ENCODE assay signal across 21 cellular contexts in genomic region chr15:38522922-38523321, GRCh38. TPM values are rescaled to one million over a fixed set of nuclear protein-coding genes. Genes with fewer than 3 reads are reported as not detected.
A peak's percentile ranks its signal among the peaks of the same experiment; 100 is the strongest.
DNase-seq lines count a peak whose midpoint lies in the region; ATAC-seq and TF ChIP-seq lines count a peak whose summit lies in the region.
"Had no signal": no experiment of that assay in that cellular context is flagged by ENCODE, and none has a peak within 500 bp of the region (broad histone marks: within the 10 kb centered on the region; RNA-seq: fewer than 3 reads in every experiment).

No MANE protein-coding gene starts in this region.

- peaks cover 40% of the 10 kb centered on the region for H3K4me1 Mint-ChIP-seq in T-helper 2 cell treated with Interferon-gamma antibody and Interleukin-4, amounts not matched to agents 5 μg/mL and 100 μg/mL, for 36 hours (ENCODE audit: low read depth)
- peaks cover 58% of the 10 kb centered on the region for H3K4me1 Mint-ChIP-seq in activated T-helper 1 cell treated with anti-CD3 and anti-CD28 coated beads, Interleukin-12 subunit alpha, Interleukin-12 subunit beta, Interleukin-2, Interleukin-4 antibody, amounts not matched to agents 30 ng/mL and 10 ng/mL and 1 ng/mL, durations not matched to agents 14 hours and 24 hours and 36 hours (ENCODE audit: low read depth)
- H3K4me1 Mint-ChIP-seq in naive thymus-derived CD8-positive, alpha-beta T cell: peaks cover 28 to 60% (median 52%) of the 10 kb centered on the region in 4 donors
- H3K4me1 Mint-ChIP-seq in HFFc6 (ENCODE audit: low read depth): peaks cover 48% of the 10 kb centered on the region

- H3K9me3 Mint-ChIP-seq in T-helper 2 cell treated with Interferon-gamma antibody and Interleukin-4, amounts not matched to agents 5 μg/mL and 100 μg/mL, for 36 hours: no peaks in the 10 kb centered on the region
- H3K9me3 Mint-ChIP-seq in activated T-helper 1 cell treated with anti-CD3 and anti-CD28 coated beads, Interleukin-12 subunit alpha, Interleukin-12 subunit beta, Interleukin-2, Interleukin-4 antibody, amounts not matched to agents 30 ng/mL and 10 ng/mL and 1 ng/mL, durations not matched to agents 14 hours and 24 hours and 36 hours: no peaks in the 10 kb centered on the region
- H3K9me3 Mint-ChIP-seq in naive thymus-derived CD8-positive, alpha-beta T cell: no peaks in the 10 kb centered on the region
- H3K9me3 Mint-ChIP-seq in HFFc6: no peaks in the 10 kb centered on the region
- H3K9me3 Mint-ChIP-seq: naive B cell, WTC11 had no signal

- TF ChIP-seq CTCF in HFFc6 (IDR thresholded peaks at IDR 0.05): no peak

- H3K27me3 Mint-ChIP-seq in T-helper 2 cell treated with Interferon-gamma antibody and Interleukin-4, amounts not matched to agents 5 μg/mL and 100 μg/mL, for 36 hours (ENCODE audit: low read depth): no peaks in the 10 kb centered on the region
- H3K27me3 Mint-ChIP-seq in activated T-helper 1 cell treated with anti-CD3 and anti-CD28 coated beads, Interleukin-12 subunit alpha, Interleukin-12 subunit beta, Interleukin-2, Interleukin-4 antibody, amounts not matched to agents 30 ng/mL and 10 ng/mL and 1 ng/mL, durations not matched to agents 14 hours and 24 hours and 36 hours (ENCODE audit: insufficient read depth): no peaks in the 10 kb centered on the region
- no peaks in the 10 kb centered on the region for H3K27me3 Mint-ChIP-seq in naive thymus-derived CD8-positive, alpha-beta T cell
- no peaks in the 10 kb centered on the region; the same call in 1 of the 2 replicates for H3K27me3 Mint-ChIP-seq in HFFc6 (ENCODE audit: insufficient read depth)
- H3K27me3 Mint-ChIP-seq: naive B cell had no signal

- no peak for DNase-seq in T-helper 2 cell treated with Interferon-gamma antibody and Interleukin-4, amounts not matched to agents 5 μg/mL and 100 μg/mL, for 36 hours (ENCODE audit: low spot score)
- DNase-seq in T-helper 2 cell (no peak), NCI-H748 (lab: John Stamatoyannopoulos, UW; ENCODE audit: unreplicated experiment) (no peak), HFFc6 (no peak)
- DNase-seq in activated T-helper 1 cell treated with anti-CD3 and anti-CD28 coated beads, Interleukin-12 subunit alpha, Interleukin-12 subunit beta, Interleukin-2, Interleukin-4 antibody, amounts not matched to agents 30 ng/mL and 10 ng/mL and 1 ng/mL, durations not matched to agents 14 hours and 24 hours and 36 hours (ENCODE audit: low spot score): no peak
- DNase-seq in naive thymus-derived CD8-positive, alpha-beta T cell: no peak
- DNase-seq: amniotic stem cell; dorsolateral prefrontal cortex; EL; H7; naive B cell; NCI-H146; NCI-H526 treated with DMSO at 0.1 percent for 48 hours; ovary; spleen; stimulated activated CD4-positive, alpha-beta T cell treated with anti-CD3 and anti-CD28 coated beads, Interleukin-4, amount 100 ng/mL, for 4 hours; upper lobe of right lung had no signal

- H3K36me3 Mint-ChIP-seq in T-helper 2 cell treated with Interferon-gamma antibody and Interleukin-4, amounts not matched to agents 5 μg/mL and 100 μg/mL, for 36 hours (ENCODE audit: low read depth): peaks cover 51% of the 10 kb centered on the region
- H3K36me3 Mint-ChIP-seq in activated T-helper 1 cell treated with anti-CD3 and anti-CD28 coated beads, Interleukin-12 subunit alpha, Interleukin-12 subunit beta, Interleukin-2, Interleukin-4 antibody, amounts not matched to agents 30 ng/mL and 10 ng/mL and 1 ng/mL, durations not matched to agents 14 hours and 24 hours and 36 hours (ENCODE audit: low read depth): peaks cover 53% of the 10 kb centered on the region
- peaks cover under 1 to 80% (median 9%) of the 10 kb centered on the region in 3 donors for H3K36me3 Mint-ChIP-seq in naive thymus-derived CD8-positive, alpha-beta T cell
- peaks cover 5% of the 10 kb centered on the region; the same call in 1 of the 2 replicates for H3K36me3 Mint-ChIP-seq in HFFc6 (ENCODE audit: low read depth)
- H3K36me3 Mint-ChIP-seq: WTC11 had no signal

- intact Hi-C loops in activated T-helper 1 cell treated with anti-CD3 and anti-CD28 coated beads, Interleukin-12 subunit alpha, Interleukin-12 subunit beta, Interleukin-2, Interleukin-4 antibody, amounts not matched to agents 30 ng/mL and 10 ng/mL and 1 ng/mL, durations not matched to agents 14 hours and 24 hours and 36 hours (cut with micrococcal nuclease): loop anchor here (5.0 kb wide), 1 partner anchor 34 kb away; no protein-coding TSS in a partner anchor

- H3K27ac Mint-ChIP-seq in T-helper 2 cell treated with Interferon-gamma antibody and Interleukin-4, amounts not matched to agents 5 μg/mL and 100 μg/mL, for 36 hours: peak overlapping the region; percentile 17
- peak overlapping the region; percentile 49 for H3K27ac Mint-ChIP-seq in activated T-helper 1 cell treated with anti-CD3 and anti-CD28 coated beads, Interleukin-12 subunit alpha, Interleukin-12 subunit beta, Interleukin-2, Interleukin-4 antibody, amounts not matched to agents 30 ng/mL and 10 ng/mL and 1 ng/mL, durations not matched to agents 14 hours and 24 hours and 36 hours
- peak overlapping the region in 9 of 10 donors; percentile 60 to 89 (median 83) for H3K27ac Mint-ChIP-seq in naive thymus-derived CD8-positive, alpha-beta T cell
- H3K27ac Mint-ChIP-seq in HFFc6: no peak overlapping the region
- H3K27ac Mint-ChIP-seq: WTC11 had no signal

- H3K4me3 Mint-ChIP-seq in T-helper 2 cell treated with Interferon-gamma antibody and Interleukin-4, amounts not matched to agents 5 μg/mL and 100 μg/mL, for 36 hours: no peak overlapping the region
- H3K4me3 Mint-ChIP-seq in activated T-helper 1 cell treated with anti-CD3 and anti-CD28 coated beads, Interleukin-12 subunit alpha, Interleukin-12 subunit beta, Interleukin-2, Interleukin-4 antibody, amounts not matched to agents 30 ng/mL and 10 ng/mL and 1 ng/mL, durations not matched to agents 14 hours and 24 hours and 36 hours: no peak overlapping the region
- no peak overlapping the region for H3K4me3 Mint-ChIP-seq in naive thymus-derived CD8-positive, alpha-beta T cell
- no peak overlapping the region for H3K4me3 Mint-ChIP-seq in HFFc6
- H3K4me3 Mint-ChIP-seq: naive B cell, WTC11 had no signal

- ATAC-seq in GM18868 (IDR thresholded peaks at IDR 0.05; ENCODE audit: unreplicated experiment) (peak; percentile 53), GM21528 (IDR thresholded peaks at IDR 0.05; ENCODE audit: low FRiP score, unreplicated experiment) (no peak)
- no peak for ATAC-seq in naive thymus-derived CD8-positive, alpha-beta T cell
- ATAC-seq: left lobe of liver, upper lobe of right lung, WTC11 had no signal

- POLR2A ChIA-PET in naive thymus-derived CD8-positive, alpha-beta T cell (lab: Charles Lee): interaction anchor here (2.0 kb wide), 1 partner anchor 16 kb away, joined by 4 read pairs; no protein-coding TSS in a partner anchor

RNA-seq across cellular contexts. Expression of gene RASGRP1, which starts 41.7 kb away (rescaled TPM):
- total RNA-seq in activated T-helper 1 cell treated with anti-CD3 and anti-CD28 coated beads, Interleukin-12 subunit alpha, Interleukin-12 subunit beta, Interleukin-2, Interleukin-4 antibody, amounts not matched to agents 30 ng/mL and 10 ng/mL and 1 ng/mL, durations not matched to agents 14 hours and 24 hours and 36 hours: 106 and 110 TPM in 2 replicates
- 10 to 100 TPM; 83.7 to 88.5 TPM for total RNA-seq in naive thymus-derived CD8-positive, alpha-beta T cell
- 10 to 100 TPM; 52.3 to 90.5 (median 73.4) TPM for polyA plus RNA-seq in naive thymus-derived CD8-positive, alpha-beta T cell
- under 1 TPM; 0.14 to 0.59 (median 0.37) TPM for total RNA-seq in HFFc6 (2021; fragmentation: NEBNext Ultra II Directional; extraction: Animal tissue kit (Norgen Biotek cat#: 25700))

Comparison
In these comparisons a context has a peak if more than half of its experiments do, and no peak if none do; other contexts are left out.
1. RNA of gene RASGRP1, which starts 41.7 kb away (total RNA-seq): 106 to 110 TPM in activated T-helper 1 cell treated with anti-CD3 and anti-CD28 coated beads, Interleukin-12 subunit alpha, Interleukin-12 subunit beta, Interleukin-2, Interleukin-4 antibody, amounts not matched to agents 30 ng/mL and 10 ng/mL and 1 ng/mL, durations not matched to agents 14 hours and 24 hours and 36 hours and 83.7 to 88.5 TPM in naive thymus-derived CD8-positive, alpha-beta T cell; 0.14 to 0.59 TPM in HFFc6; every median in the first group is over 10 times any median in the second.